In genomic region chr18:4636957-4637356, GRCh38 we compare ENCODE assay signal across 19 cellular contexts.
DNase-seq lines count a peak whose midpoint lies in the region; TF ChIP-seq lines count a peak whose summit lies in the region.
"Had no signal": no experiment of that assay in that cellular context is flagged by ENCODE, and none has a peak within 500 bp of the region (broad histone marks: within the 10 kb centered on the region; RNA-seq: fewer than 3 reads in every experiment).

No MANE protein-coding gene starts in this region.

- H3K27me3 Mint-ChIP-seq in HFFc6 (ENCODE audit: insufficient read depth) (no peaks in the 10 kb centered on the region), progenitor cell of endocrine pancreas (peaks cover 2% of the 10 kb centered on the region)
- H3K27me3 Mint-ChIP-seq: activated CD8-positive, alpha-beta memory T cell treated with anti-CD3 and anti-CD28 coated beads, Interleukin-2, amount 10 ng/mL, durations not matched to agents 7 days and 5 days had no signal

- no peak overlapping the region for H3K27ac Mint-ChIP-seq in HFFc6
- H3K27ac Mint-ChIP-seq in progenitor cell of endocrine pancreas: no peak overlapping the region
- H3K27ac Mint-ChIP-seq: activated CD8-positive, alpha-beta memory T cell treated with anti-CD3 and anti-CD28 coated beads, Interleukin-2, amount 10 ng/mL, durations not matched to agents 7 days and 5 days had no signal

- H3K9me3 Mint-ChIP-seq in HFFc6: peaks cover 49% of the 10 kb centered on the region
- peaks cover 5% of the 10 kb centered on the region for H3K9me3 Mint-ChIP-seq in progenitor cell of endocrine pancreas (ENCODE audit: low read depth)

- DNase-seq in DMS53 (lab: John Stamatoyannopoulos, UW): peak; percentile 34
- DNase-seq in DMS53 treated with DMSO at 0.1 percent for 48 hours (lab: John Stamatoyannopoulos, UW; ENCODE audit: unreplicated experiment): no peak
- peak; percentile 3 for DNase-seq in NCI-H1105 (lab: John Stamatoyannopoulos, UW)
- DNase-seq in left kidney (ENCODE audit: low read depth, low spot score): peak; percentile 77
- DNase-seq in Ammon's horn (ENCODE audit: low spot score): no peak
- DNase-seq in HFFc6: no peak
- no peak for DNase-seq in progenitor cell of endocrine pancreas (ENCODE audit: low spot score, unreplicated experiment)
- DNase-seq: 8988T; activated CD4-positive, alpha-beta T cell treated with anti-CD3 and anti-CD28 coated beads for 4 hours; activated CD8-positive, alpha-beta memory T cell treated with anti-CD3 and anti-CD28 coated beads, Interleukin-2, amount 10 ng/mL, durations not matched to agents 7 days and 5 days; C1 segment of cervical spinal cord; dorsolateral prefrontal cortex; HCEC 1CT; NCI-H1417 treated with DMSO at 0.1 percent for 48 hours; NCI-H510A; OCI-M1; stimulated activated naive CD4-positive, alpha-beta T cell treated with Interleukin-2 at 50 U/mL for 16 hours; transverse colon had no signal

- TF ChIP-seq CTCF in HFFc6 (IDR thresholded peaks at IDR 0.05): no peak
- TF ChIP-seq CTCF in progenitor cell of endocrine pancreas (IDR thresholded peaks at IDR 0.05; ENCODE audit: unreplicated experiment): no peak

- H3K4me1 Mint-ChIP-seq in HFFc6 (ENCODE audit: low read depth) (no peaks in the 10 kb centered on the region), progenitor cell of endocrine pancreas (ENCODE audit: low read depth) (peaks cover 8% of the 10 kb centered on the region)
- H3K4me1 Mint-ChIP-seq: activated CD8-positive, alpha-beta memory T cell treated with anti-CD3 and anti-CD28 coated beads, Interleukin-2, amount 10 ng/mL, durations not matched to agents 7 days and 5 days had no signal

- peaks cover 6% of the 10 kb centered on the region; the same call in 1 of the 2 replicates for H3K36me3 Mint-ChIP-seq in HFFc6 (ENCODE audit: low read depth)
- no peaks in the 10 kb centered on the region for H3K36me3 Mint-ChIP-seq in progenitor cell of endocrine pancreas (ENCODE audit: insufficient read depth)
- H3K36me3 Mint-ChIP-seq: activated CD8-positive, alpha-beta memory T cell treated with anti-CD3 and anti-CD28 coated beads, Interleukin-2, amount 10 ng/mL, durations not matched to agents 7 days and 5 days had no signal

- H3K4me3 Mint-ChIP-seq in HFFc6 (no peak overlapping the region), progenitor cell of endocrine pancreas (ENCODE audit: low read depth) (no peak overlapping the region)
- H3K4me3 Mint-ChIP-seq: activated CD8-positive, alpha-beta memory T cell treated with anti-CD3 and anti-CD28 coated beads, Interleukin-2, amount 10 ng/mL, durations not matched to agents 7 days and 5 days had no signal

TF ChIP-seq in PFSK-1, 5 proteins besides CTCF, POLR2A, EP300 and RAD21:
- TF ChIP-seq SIN3A (IDR thresholded peaks at IDR 0.05; ENCODE audit: borderline replicate concordance, insufficient read depth, low read length) (no peak), POLR2AphosphoS5 (IDR thresholded peaks at IDR 0.05; ENCODE audit: low read depth, low read length) (peak; percentile 60; the same call in 1 of the 2 replicates), TAF1 (IDR thresholded peaks at IDR 0.05; ENCODE audit: borderline replicate concordance, insufficient read depth, low read length) (no peak), REST (IDR thresholded peaks at IDR 0.05; ENCODE audit: insufficient read depth in 1 of 2, low read depth in 2 of 2, low read length in 2 of 2) (peak in 1 of 2 experiments; percentile 70; a peak in 1 of 4 replicates), FOXP2 (optimal IDR thresholded peaks at IDR 0.05; ENCODE audit: borderline replicate concordance, extremely low read depth, extremely low read length, insufficient read depth) (peak; percentile 98)
TF ChIP-seq in PFSK-1: peak in this region for 3.

Comparison
In these comparisons a context has a peak if more than half of its experiments do, and no peak if none do; other contexts are left out.
1. DNase-seq: peak in DMS53 (single experiment), NCI-H1105 (single experiment) and left kidney (single experiment); none in DMS53 treated with DMSO at 0.1 percent for 48 hours (single experiment), Ammon's horn (single experiment), HFFc6 (single experiment) and progenitor cell of endocrine pancreas (single experiment).